In genomic region chr20:20052074-20052970, GRCh38 we compare ENCODE assay signal across 1 cellular context.
TF ChIP-seq lines count a peak whose summit lies in the region.

Gene CFAP61 (plus strand): TSS chr20:20052532. CDS start chr20:20056654, 4,122 bp downstream.
Gene CRNKL1 (minus strand): TSS chr20:20052466. CDS start chr20:20052342, 124 bp downstream.

TF ChIP-seq in HepG2, 621 proteins besides CTCF, POLR2A, EP300 and RAD21 (continued from another document and continues in another):
- peak; percentile 93 for TF ChIP-seq TFDP1 (CRISPR knock-in tag; IDR thresholded peaks at IDR 0.05; ENCODE audit: borderline replicate concordance)
- peak; percentile 30; the same call in 1 of the 2 replicates for TF ChIP-seq AKNA (CRISPR knock-in tag; IDR thresholded peaks at IDR 0.05; ENCODE audit: borderline replicate concordance)
- no peak for TF ChIP-seq SMC3 (IDR thresholded peaks at IDR 0.05; ENCODE audit: low read length)
- TF ChIP-seq SPEN (CRISPR knock-in tag; IDR thresholded peaks at IDR 0.05; ENCODE audit: low read depth), result peak; percentile 92
- peak; percentile 96 for TF ChIP-seq ZHX2 (IDR thresholded peaks at IDR 0.05; ENCODE audit: low read depth)
- peak; percentile 70; the same call in 1 of the 2 replicates for TF ChIP-seq ZHX2 (CRISPR knock-in tag; IDR thresholded peaks at IDR 0.05; ENCODE audit: borderline replicate concordance)
- peak; percentile 89 for TF ChIP-seq ZNF263 (CRISPR knock-in tag; IDR thresholded peaks at IDR 0.05)
- TF ChIP-seq NCOA5 (CRISPR knock-in tag; IDR thresholded peaks at IDR 0.05), result no peak
- no peak for TF ChIP-seq ZBTB37 (CRISPR knock-in tag; IDR thresholded peaks at IDR 0.05)
- peak; percentile 93 for TF ChIP-seq E2F1 (CRISPR knock-in tag; IDR thresholded peaks at IDR 0.05)
- TF ChIP-seq ZFP1 (CRISPR knock-in tag; IDR thresholded peaks at IDR 0.05), result no peak
- TF ChIP-seq SKI (IDR thresholded peaks at IDR 0.05; ENCODE audit: partially characterized antibody), result no peak
- peak; percentile 11; the same call in 1 of the 2 replicates for TF ChIP-seq SNAPC5 (CRISPR knock-in tag; IDR thresholded peaks at IDR 0.05; ENCODE audit: borderline replicate concordance)
- peak; percentile 84; the same call in 1 of the 2 replicates for TF ChIP-seq ZNF724P (CRISPR knock-in tag; IDR thresholded peaks at IDR 0.05; ENCODE audit: borderline replicate concordance)
- TF ChIP-seq MAZ (IDR thresholded peaks at IDR 0.05; ENCODE audit: borderline replicate concordance, low read depth, low read length), result peak; percentile 61; the same call in 1 of the 2 replicates
- peak; percentile 93 for TF ChIP-seq MAZ (CRISPR knock-in tag; IDR thresholded peaks at IDR 0.05; ENCODE audit: low read depth)
- peak; percentile 82 for TF ChIP-seq E2F2 (CRISPR knock-in tag; IDR thresholded peaks at IDR 0.05; ENCODE audit: borderline replicate concordance)
- peak; percentile 95 for TF ChIP-seq ETV5 (CRISPR knock-in tag; IDR thresholded peaks at IDR 0.05; ENCODE audit: borderline replicate concordance)
- peak; percentile 96 for TF ChIP-seq PHF5A (CRISPR knock-in tag; IDR thresholded peaks at IDR 0.05; ENCODE audit: low read depth, unreplicated experiment)
- 0 out of 2 replicates have a peak, but pooled peaks have one; percentile 86 for TF ChIP-seq DNMT1 (CRISPR knock-in tag; IDR thresholded peaks at IDR 0.05)
- TF ChIP-seq EEA1 (CRISPR knock-in tag; IDR thresholded peaks at IDR 0.05; ENCODE audit: borderline replicate concordance), result peak; percentile 91
- TF ChIP-seq ZNF350 (CRISPR knock-in tag; IDR thresholded peaks at IDR 0.05; ENCODE audit: borderline replicate concordance, low read depth), result peak; percentile 99
- TF ChIP-seq ZNF335 (CRISPR knock-in tag; IDR thresholded peaks at IDR 0.05), result peak; percentile 88; the same call in 1 of the 2 replicates
- TF ChIP-seq ZNF687 (CRISPR knock-in tag; IDR thresholded peaks at IDR 0.05), result peak; percentile 98
- peak; percentile 99 for TF ChIP-seq ZNF766 (CRISPR knock-in tag; IDR thresholded peaks at IDR 0.05; ENCODE audit: borderline replicate concordance)
- peak in 1 of 2 experiments; percentile 82; a peak in 2 of 4 replicates for TF ChIP-seq ATF4 (CRISPR knock-in tag; IDR thresholded peaks at IDR 0.05)
- TF ChIP-seq ZIK1 (CRISPR knock-in tag; IDR thresholded peaks at IDR 0.05; ENCODE audit: borderline replicate concordance, low read depth), result 0 out of 2 replicates have a peak, but pooled peaks have one; percentile 35
- peak; percentile 48; the same call in 1 of the 2 replicates for TF ChIP-seq CEBPG (CRISPR knock-in tag; IDR thresholded peaks at IDR 0.05)
- TF ChIP-seq CSRNP1 (CRISPR knock-in tag; IDR thresholded peaks at IDR 0.05), result peak; percentile 89
- no peak for TF ChIP-seq ZNF468 (CRISPR knock-in tag; IDR thresholded peaks at IDR 0.05)
- no peak for TF ChIP-seq ZNF775 (CRISPR knock-in tag; IDR thresholded peaks at IDR 0.05; ENCODE audit: borderline replicate concordance)
